Comparison of ENCODE assay signal across 27 cellular contexts in the genomic region with DNA sequence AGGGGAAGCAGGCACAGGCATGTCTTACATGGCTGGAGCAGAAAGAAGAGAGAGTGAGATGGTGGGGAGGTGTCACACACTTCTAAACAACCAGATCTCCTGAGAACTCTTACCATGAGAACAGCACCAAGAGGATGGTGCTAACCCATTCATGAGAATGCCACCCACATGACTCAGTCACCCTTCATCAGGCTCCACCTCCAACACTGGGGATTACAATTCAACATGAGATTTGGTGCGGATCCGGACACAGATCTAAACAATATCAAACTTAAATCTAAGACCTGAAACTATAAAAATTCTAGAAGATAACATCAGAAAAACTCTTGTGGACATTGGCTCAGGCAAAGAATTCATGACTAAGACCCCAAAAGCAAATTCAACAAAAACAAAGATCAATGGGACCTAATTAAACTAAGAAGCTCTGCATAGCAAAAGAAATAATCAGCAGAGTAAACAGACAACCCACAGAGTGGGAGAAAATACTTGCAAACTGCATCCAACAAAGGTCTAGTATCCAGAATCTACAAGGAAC.
"Had no signal": no experiment of that assay in that cellular context is flagged by ENCODE, and none has a peak within 500 bp of the region (broad histone marks: within the 10 kb centered on the region; RNA-seq: fewer than 3 reads in every experiment).

No MANE protein-coding gene starts in this region.

- H3K4me3 Mint-ChIP-seq: activated CD4-positive, alpha-beta memory T cell treated with anti-CD3 and anti-CD28 coated beads, Interleukin-2, amount 10 ng/mL, durations not matched to agents 7 days and 5 days; activated CD8-positive, alpha-beta memory T cell treated with anti-CD3 and anti-CD28 coated beads, Interleukin-2, amount 10 ng/mL, durations not matched to agents 7 days and 5 days; activated naive CD8-positive, alpha-beta T cell treated with anti-CD3 and anti-CD28 coated beads, Interleukin-2, amount 50 U/mL, for 24 hours; activated T-helper 1 cell treated with anti-CD3 and anti-CD28 coated beads, Interleukin-12 subunit alpha, Interleukin-12 subunit beta, Interleukin-2, Interleukin-4 antibody, amounts not matched to agents 30 ng/mL and 10 ng/mL and 1 ng/mL, durations not matched to agents 14 hours and 24 hours and 36 hours; dendritic cell treated with granulocyte-macrophage colony-stimulating factor and Interleukin-4, amounts not matched to agents 40 ng/mL and 50 ng/mL, for 4 days; immature natural killer cell; natural killer cell treated with Interleukin-12 subunit alpha and Interleukin-12 subunit beta and Interleukin-15 and Interleukin-18, amount 100 ng/mL, for 72 hours; stimulated activated naive CD8-positive, alpha-beta T cell treated with anti-CD3 and anti-CD28 coated beads, Interleukin-15, amount 100 ng/mL, for 72 hours had no signal

- H3K36me3 ChIP-seq: brain microvascular endothelial cell, left lung, neutrophil, ovary, prostate gland, right atrium auricular region, tibial nerve had no signal

- H3K9me3 Mint-ChIP-seq: activated CD4-positive, alpha-beta memory T cell treated with anti-CD3 and anti-CD28 coated beads, Interleukin-2, amount 10 ng/mL, durations not matched to agents 7 days and 5 days; activated naive CD8-positive, alpha-beta T cell treated with anti-CD3 and anti-CD28 coated beads, Interleukin-2, amount 50 U/mL, for 24 hours; activated T-helper 1 cell treated with anti-CD3 and anti-CD28 coated beads, Interleukin-12 subunit alpha, Interleukin-12 subunit beta, Interleukin-2, Interleukin-4 antibody, amounts not matched to agents 30 ng/mL and 10 ng/mL and 1 ng/mL, durations not matched to agents 14 hours and 24 hours and 36 hours; dendritic cell treated with granulocyte-macrophage colony-stimulating factor and Interleukin-4, amounts not matched to agents 40 ng/mL and 50 ng/mL, for 4 days; immature natural killer cell; natural killer cell treated with Interleukin-12 subunit alpha and Interleukin-12 subunit beta and Interleukin-15 and Interleukin-18, amount 100 ng/mL, for 72 hours; stimulated activated naive CD8-positive, alpha-beta T cell treated with anti-CD3 and anti-CD28 coated beads, Interleukin-15, amount 100 ng/mL, for 72 hours had no signal

- H3K27ac ChIP-seq: brain microvascular endothelial cell, hepatocyte, left lung, neutrophil, ovary, prostate gland, right atrium auricular region, tibial nerve had no signal

- H3K9me3 ChIP-seq: left lung, neutrophil, ovary, prostate gland, right atrium auricular region, tibial nerve had no signal

- ATAC-seq: activated CD8-positive, alpha-beta memory T cell treated with anti-CD3 and anti-CD28 coated beads, Interleukin-2, amount 10 ng/mL, durations not matched to agents 7 days and 5 days; activated naive CD8-positive, alpha-beta T cell treated with anti-CD3 and anti-CD28 coated beads, Interleukin-2, amount 50 U/mL, for 24 hours; left lung; natural killer cell treated with Interleukin-12 subunit alpha and Interleukin-12 subunit beta and Interleukin-15 and Interleukin-18, amount 100 ng/mL, for 72 hours; stimulated activated naive CD8-positive, alpha-beta T cell treated with anti-CD3 and anti-CD28 coated beads, Interleukin-15, amount 100 ng/mL, for 72 hours had no signal

- H3K27ac Mint-ChIP-seq: activated CD4-positive, alpha-beta memory T cell treated with anti-CD3 and anti-CD28 coated beads, Interleukin-2, amount 10 ng/mL, durations not matched to agents 7 days and 5 days; activated CD8-positive, alpha-beta memory T cell treated with anti-CD3 and anti-CD28 coated beads, Interleukin-2, amount 10 ng/mL, durations not matched to agents 7 days and 5 days; activated naive CD8-positive, alpha-beta T cell treated with anti-CD3 and anti-CD28 coated beads, Interleukin-2, amount 50 U/mL, for 24 hours; activated T-helper 1 cell treated with anti-CD3 and anti-CD28 coated beads, Interleukin-12 subunit alpha, Interleukin-12 subunit beta, Interleukin-2, Interleukin-4 antibody, amounts not matched to agents 30 ng/mL and 10 ng/mL and 1 ng/mL, durations not matched to agents 14 hours and 24 hours and 36 hours; dendritic cell treated with granulocyte-macrophage colony-stimulating factor and Interleukin-4, amounts not matched to agents 40 ng/mL and 50 ng/mL, for 4 days; immature natural killer cell; natural killer cell treated with Interleukin-12 subunit alpha and Interleukin-12 subunit beta and Interleukin-15 and Interleukin-18, amount 100 ng/mL, for 72 hours had no signal

- H3K27me3 ChIP-seq: brain microvascular endothelial cell, hepatocyte, ovary, right atrium auricular region had no signal

- H3K4me1 ChIP-seq: prostate gland had no signal

- DNase-seq: activated CD4-positive, alpha-beta memory T cell treated with anti-CD3 and anti-CD28 coated beads, Interleukin-2, amount 10 ng/mL, durations not matched to agents 7 days and 5 days; activated CD4-positive, alpha-beta T cell treated with anti-CD3 and anti-CD28 coated beads for 48 hours; activated CD8-positive, alpha-beta memory T cell treated with anti-CD3 and anti-CD28 coated beads, Interleukin-2, amount 10 ng/mL, durations not matched to agents 7 days and 5 days; activated gamma-delta T cell; activated naive CD4-positive, alpha-beta T cell treated with anti-CD3 and anti-CD28 coated beads, Interleukin-2, amount 50 U/mL, for 16 hours; activated naive CD8-positive, alpha-beta T cell treated with anti-CD3 and anti-CD28 coated beads, Interleukin-2, amount 50 U/mL, for 24 hours; anterior cingulate cortex; brain microvascular endothelial cell; caudate nucleus; effector CD4-positive, alpha-beta T cell; glutamatergic neuron; immature natural killer cell; kidney glomerular epithelial cell; left lung; ovary; stimulated activated CD4-positive, alpha-beta T cell treated with anti-CD3 and anti-CD28 coated beads, Interleukin-12 subunit alpha, Interleukin-12 subunit beta, amount 100 ng/mL, for 4 hours; stimulated activated CD4-positive, alpha-beta T cell treated with anti-CD3 and anti-CD28 coated beads, Interleukin-4, amount 100 ng/mL, for 4 hours; stimulated activated naive CD8-positive, alpha-beta T cell treated with anti-CD3 and anti-CD28 coated beads, Interleukin-15, amount 100 ng/mL, for 72 hours had no signal

- H3K36me3 Mint-ChIP-seq: activated CD8-positive, alpha-beta memory T cell treated with anti-CD3 and anti-CD28 coated beads, Interleukin-2, amount 10 ng/mL, durations not matched to agents 7 days and 5 days; immature natural killer cell; natural killer cell treated with Interleukin-12 subunit alpha and Interleukin-12 subunit beta and Interleukin-15 and Interleukin-18, amount 100 ng/mL, for 72 hours had no signal

- FAIRE-seq: frontal cortex had no signal

- H3K4me3 ChIP-seq: hepatocyte, left lung, ovary, prostate gland, right atrium auricular region, tibial nerve had no signal
